In genomic region chr15:88238618-88239430, GRCh38 we compare ENCODE assay signal across 19 cellular contexts. TPM values are rescaled to one million over a fixed set of nuclear protein-coding genes. Genes with fewer than 3 reads are reported as not detected.
DNase-seq lines count a peak whose midpoint lies in the region; ATAC-seq, FAIRE-seq and TF ChIP-seq lines count a peak whose summit lies in the region.
"Had no signal": no experiment of that assay in that cellular context is flagged by ENCODE, and none has a peak within 500 bp of the region (broad histone marks: within the 10 kb centered on the region; RNA-seq: fewer than 3 reads in every experiment).

No MANE protein-coding gene starts in this region.

- WGBS in body of pancreas, 2 donors = 41 to 52% methylated on average over 8 of the region's 8 CpGs

- TF ChIP-seq POLR2A in body of pancreas (IDR thresholded peaks at IDR 0.05) = no peak
- no peak for TF ChIP-seq POLR2A in uterus (IDR thresholded peaks at IDR 0.05)

- ATAC-seq in Right ventricle myocardium inferior (peak; percentile 37), body of pancreas (peak; percentile 4), HG02970 (IDR thresholded peaks at IDR 0.05; ENCODE audit: low FRiP score, unreplicated experiment) (no peak)

- no peak overlapping the region for H3K4me3 Mint-ChIP-seq in CD4-positive, alpha-beta memory T cell
- H3K4me3 Mint-ChIP-seq: activated CD4-positive, alpha-beta memory T cell treated with anti-CD3 and anti-CD28 coated beads for 36 hours; IgD-negative memory B cell; nephron progenitor cell had no signal

- H3K36me3 ChIP-seq in right atrium auricular region (no peaks in the 10 kb centered on the region), body of pancreas (replicated peaks in 1 of 2; ENCODE audit: insufficient read depth in 1 of 2, low read depth in 2 of 2) (no peaks in the 10 kb centered on the region), uterus (no peaks in the 10 kb centered on the region)
- H3K36me3 ChIP-seq in CD4-positive, alpha-beta memory T cell (ENCODE audit: insufficient read depth, low read length) = no peaks in the 10 kb centered on the region
- H3K36me3 ChIP-seq: colonic mucosa, tibial nerve had no signal

- H3K4me3 ChIP-seq in right atrium auricular region (no peak overlapping the region), body of pancreas (no peak overlapping the region), uterus (no peak overlapping the region)
- no peak overlapping the region for H3K4me3 ChIP-seq in CD4-positive, alpha-beta memory T cell (ENCODE audit: low read length in 2 of 2)
- H3K4me3 ChIP-seq: colonic mucosa, tibial nerve had no signal

- H3K36me3 Mint-ChIP-seq in CD4-positive, alpha-beta memory T cell = no peaks in the 10 kb centered on the region
- H3K36me3 Mint-ChIP-seq: activated CD4-positive, alpha-beta memory T cell treated with anti-CD3 and anti-CD28 coated beads for 36 hours had no signal

- DNase-seq in Right ventricle myocardium inferior (ENCODE audit: missing footprints) = no peak
- no peak for DNase-seq in right atrium auricular region (ENCODE audit: low spot score)
- peak in 1 of 4 donors; percentile 16 for DNase-seq in body of pancreas
- peak; percentile 97 for DNase-seq in islet precursor cell
- peak in 1 of 2 donors; percentile 47 for DNase-seq in uterus
- no peak for DNase-seq in CD4-positive, alpha-beta memory T cell
- no peak for DNase-seq in RCC 7860 (ENCODE audit: low spot score)
- DNase-seq: activated CD4-positive, alpha-beta memory T cell treated with anti-CD3 and anti-CD28 coated beads for 36 hours; activated gamma-delta T cell treated with Interleukin-2 at 50 U/mL for 16 hours; colonic mucosa; foreskin fibroblast; NCI-H187; nephron progenitor cell; SW 1271 had no signal

- peaks cover 0 to 1% (median 0%) of the 10 kb centered on the region in 4 donors for H3K4me1 Mint-ChIP-seq in CD4-positive, alpha-beta memory T cell
- H3K4me1 Mint-ChIP-seq: IgD-negative memory B cell had no signal

- peaks cover 0 to 4% (median 0%) of the 10 kb centered on the region in 8 donors for H3K9me3 Mint-ChIP-seq in CD4-positive, alpha-beta memory T cell
- H3K9me3 Mint-ChIP-seq: activated CD4-positive, alpha-beta memory T cell treated with anti-CD3 and anti-CD28 coated beads for 36 hours had no signal

- H3K27ac Mint-ChIP-seq in CD4-positive, alpha-beta memory T cell = peak overlapping the region in 1 of 7 donors; percentile 17
- H3K27ac Mint-ChIP-seq: activated CD4-positive, alpha-beta memory T cell treated with anti-CD3 and anti-CD28 coated beads for 36 hours; IgD-negative memory B cell; nephron progenitor cell had no signal

- H3K4me1 ChIP-seq in right atrium auricular region = no peaks in the 10 kb centered on the region
- no peaks in the 10 kb centered on the region for H3K4me1 ChIP-seq in body of pancreas
- H3K4me1 ChIP-seq in uterus = no peaks in the 10 kb centered on the region
- H3K4me1 ChIP-seq in CD4-positive, alpha-beta memory T cell (ENCODE audit: insufficient read depth, low read length) = no peaks in the 10 kb centered on the region
- H3K4me1 ChIP-seq: colonic mucosa had no signal

- H3K27me3 ChIP-seq in right atrium auricular region (no peaks in the 10 kb centered on the region), body of pancreas (peaks cover 0 to 9% of the 10 kb centered on the region in 2 donors), uterus (no peaks in the 10 kb centered on the region)
- H3K27me3 ChIP-seq in CD4-positive, alpha-beta memory T cell (ENCODE audit: insufficient read depth, low read length) = no peaks in the 10 kb centered on the region
- H3K27me3 ChIP-seq: colonic mucosa, tibial nerve had no signal

- TF ChIP-seq CTCF in right atrium auricular region (IDR thresholded peaks at IDR 0.05) (no peak), body of pancreas (IDR thresholded peaks at IDR 0.05) (no peak), uterus (IDR thresholded peaks at IDR 0.05) (no peak)

- H3K27ac ChIP-seq in right atrium auricular region (peak overlapping the region in 1 of 2 donors; percentile 72), body of pancreas (no peak overlapping the region), uterus (peak overlapping the region; percentile 30 to 44)
- no peak overlapping the region for H3K27ac ChIP-seq in CD4-positive, alpha-beta memory T cell (ENCODE audit: low read depth, low read length)
- H3K27ac ChIP-seq: colonic mucosa, tibial nerve had no signal

- POLR2A ChIA-PET in CD4-positive, alpha-beta memory T cell (lab: Charles Lee; ENCODE audit: partially characterized antibody) = no interaction called here

- intact Hi-C loops in Right ventricle myocardium inferior (cut with DNase I) (no loop called here), body of pancreas (cut with DNase I) (no loop called here), uterus (cut with DNase I; ENCODE audit: low total_unique reads) (no loop called here)
- intact Hi-C loops in CD4-positive, alpha-beta memory T cell (cut with micrococcal nuclease) = no loop called here

- H3K27me3 Mint-ChIP-seq in CD4-positive, alpha-beta memory T cell = peaks cover 12 to 16% of the 10 kb centered on the region in 2 donors

- H3K9me3 ChIP-seq in right atrium auricular region (peaks cover 0 to 10% of the 10 kb centered on the region in 2 donors), body of pancreas (no peaks in the 10 kb centered on the region), uterus (no peaks in the 10 kb centered on the region)
- H3K9me3 ChIP-seq in CD4-positive, alpha-beta memory T cell (ENCODE audit: control insufficient read depth in 1 of 2, low read length in 2 of 2) = no peaks in the 10 kb centered on the region
- H3K9me3 ChIP-seq: colonic mucosa had no signal

- FAIRE-seq in RCC 7860 (lab: Jason Lieb, UNC) = no peak
- FAIRE-seq: A204.1 had no signal

- CTCF ChIA-PET in CD4-positive, alpha-beta memory T cell (lab: Charles Lee; ENCODE audit: partially characterized antibody) = interaction anchor here (0.7 to 1.2 kb wide), 2 partner anchors 9 to 34 kb away, joined by 3 to 5 read pairs; no protein-coding TSS in a partner anchor

RNA-seq across cellular contexts. Expression of gene NTRK3, which starts 17.7 kb away (rescaled TPM):
- total RNA-seq in Right ventricle myocardium inferior (5.1 TPM), right atrium auricular region (1 to 10 TPM; 1.5 to 4.5 TPM), body of pancreas (1 to 10 TPM in 1 of 2 donors, under 1 TPM in 1; 0.66 to 5.2 TPM), uterus (10 to 100 TPM in 3 of 4 donors, 1 to 10 TPM in 1; 6.9 to 47.0 (median 32.5) TPM)
- under 1 TPM in 1 of 2 experiments, not detected in 1; 0.67 TPM for total RNA-seq in CD4-positive, alpha-beta memory T cell
- not detected for polyA plus RNA-seq in CD4-positive, alpha-beta memory T cell
- total RNA-seq: kidney epithelial cell had no signal
- polyA plus RNA-seq: IgD-negative memory B cell had no signal

Comparison
In these comparisons a context has a peak if more than half of its experiments do, and no peak if none do; other contexts are left out.
1. H3K27ac ChIP-seq: peak in uterus (2 of 2); none in body of pancreas (0 of 4) and CD4-positive, alpha-beta memory T cell (single experiment).